11 cellular contexts compared by ENCODE assay signal in the genomic region with DNA sequence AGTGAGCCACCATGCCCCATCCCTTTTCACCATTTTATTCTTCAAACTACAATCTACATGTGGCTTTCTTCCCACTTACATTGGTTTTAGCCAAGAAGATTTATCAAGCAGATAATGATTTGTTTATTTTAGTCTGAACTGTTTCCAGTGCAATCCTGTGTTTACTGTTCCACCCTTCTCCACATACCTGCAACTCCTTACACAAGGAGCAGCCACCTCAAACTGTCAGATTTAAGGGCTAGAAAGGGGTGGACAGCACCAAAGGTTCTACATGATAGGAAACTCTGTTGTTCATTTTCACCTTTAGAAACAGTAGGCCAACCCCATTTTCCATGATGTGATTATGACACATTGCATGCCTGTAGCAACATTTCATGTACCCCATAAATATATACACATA. TPM values are rescaled to one million over a fixed set of nuclear protein-coding genes. Genes with fewer than 3 reads are reported as not detected.
A peak's percentile ranks its signal among the peaks of the same experiment; 100 is the strongest.
DNase-seq lines count a peak whose midpoint lies in the region; ATAC-seq and TF ChIP-seq lines count a peak whose summit lies in the region.
"Had no signal": no experiment of that assay in that cellular context is flagged by ENCODE, and none has a peak within 500 bp of the region (broad histone marks: within the 10 kb centered on the region; RNA-seq: fewer than 3 reads in every experiment).

No MANE protein-coding gene starts in this region.

- H2AFZ ChIP-seq in Karpas-422 (ENCODE audit: low read length): no peak overlapping the region
- H2AFZ ChIP-seq in neural cell (ENCODE audit: low read depth, low read length): no peak overlapping the region

- peaks cover 21% of the 10 kb centered on the region for H3K36me3 ChIP-seq in Karpas-422 (ENCODE audit: insufficient read depth, low read length)
- H3K36me3 ChIP-seq in neural cell (ENCODE audit: insufficient read depth, low read length): no peaks in the 10 kb centered on the region

- H4K20me1 ChIP-seq in Karpas-422 (ENCODE audit: insufficient read depth, low read depth, low read length): peaks cover 5% of the 10 kb centered on the region; the same call in 1 of the 2 replicates
- H4K20me1 ChIP-seq in neural cell (ENCODE audit: insufficient read depth): no peaks in the 10 kb centered on the region

- no peak for TF ChIP-seq RAD21 in neural cell (conservative IDR thresholded peaks at IDR 0.05)

- peaks cover 41% of the 10 kb centered on the region for H3K4me1 ChIP-seq in Karpas-422 (ENCODE audit: low read length)

- H3K9me2 ChIP-seq in Karpas-422 (replicated peaks; ENCODE audit: insufficient read depth, low read length): no peaks in the 10 kb centered on the region
- no peaks in the 10 kb centered on the region for H3K9me2 ChIP-seq in neural cell (ENCODE audit: insufficient read depth, low read length)

- peaks cover 64% of the 10 kb centered on the region for H3K79me2 ChIP-seq in Karpas-422 (ENCODE audit: low read length)
- peaks cover 27% of the 10 kb centered on the region for H3K79me2 ChIP-seq in neural cell (replicated peaks; ENCODE audit: insufficient read depth, low read length)

- no peak for TF ChIP-seq EP300 in neural cell (conservative IDR thresholded peaks at IDR 0.05; ENCODE audit: poor library complexity, severe bottlenecking)

- H3K4me1 Mint-ChIP-seq in T-helper 2 cell treated with Interferon-gamma antibody and Interleukin-4, amounts not matched to agents 5 μg/mL and 100 μg/mL, for 36 hours (ENCODE audit: low read depth): peaks cover 27% of the 10 kb centered on the region
- peaks cover 37% of the 10 kb centered on the region for H3K4me1 Mint-ChIP-seq in brain

- H3F3A ChIP-seq in neural cell (ENCODE audit: insufficient read depth, low read length, poor library complexity, severe bottlenecking): no peaks in the 10 kb centered on the region

- H3K4me2 ChIP-seq in Karpas-422 (ENCODE audit: low read depth, low read length, poor library complexity, severe bottlenecking): peak overlapping the region; percentile 79
- H3K4me2 ChIP-seq in neural cell (ENCODE audit: low read length): peak overlapping the region; percentile 93

- H3K9me3 ChIP-seq in Karpas-422 (ENCODE audit: low read length) (no peaks in the 10 kb centered on the region), neural cell (ENCODE audit: low read length) (no peaks in the 10 kb centered on the region)
- H3K9me3 ChIP-seq: tibial nerve had no signal

- peaks cover 24% of the 10 kb centered on the region for H3K36me3 Mint-ChIP-seq in T-helper 2 cell treated with Interferon-gamma antibody and Interleukin-4, amounts not matched to agents 5 μg/mL and 100 μg/mL, for 36 hours (ENCODE audit: low read depth)
- peaks cover 32% of the 10 kb centered on the region for H3K36me3 Mint-ChIP-seq in brain

- peak overlapping the region; percentile 69 for H3K27ac Mint-ChIP-seq in T-helper 2 cell treated with Interferon-gamma antibody and Interleukin-4, amounts not matched to agents 5 μg/mL and 100 μg/mL, for 36 hours
- peak overlapping the region in 1 of 5 experiments; percentile 59 for H3K27ac Mint-ChIP-seq in brain

- H3K4me3 ChIP-seq in Karpas-422 (ENCODE audit: low read length) (peak overlapping the region; percentile 94; the same call in 1 of the 2 replicates), neural cell (ENCODE audit: low read length) (peak overlapping the region; percentile 99)

- H3K27me3 ChIP-seq in Karpas-422 (ENCODE audit: low read length) (no peaks in the 10 kb centered on the region), neural cell (ENCODE audit: insufficient read depth, low read depth, low read length) (no peaks in the 10 kb centered on the region)
- H3K27me3 ChIP-seq: tibial nerve had no signal

- H3K9me3 Mint-ChIP-seq in T-helper 2 cell treated with Interferon-gamma antibody and Interleukin-4, amounts not matched to agents 5 μg/mL and 100 μg/mL, for 36 hours: no peaks in the 10 kb centered on the region
- H3K9me3 Mint-ChIP-seq in brain: peaks cover 0 to 4% (median 0%) of the 10 kb centered on the region in 5 experiments

- H3K9ac ChIP-seq in Karpas-422 (ENCODE audit: low read length) (0 out of 2 replicates have a peak overlapping the region, but pooled peaks have one; percentile 95), neural cell (ENCODE audit: low read length) (peak overlapping the region; percentile 95)

- ATAC-seq in GM19463 (IDR thresholded peaks at IDR 0.05; ENCODE audit: unreplicated experiment) (no peak), HG02884 (IDR thresholded peaks at IDR 0.05; ENCODE audit: unreplicated experiment) (no peak)
- ATAC-seq: activated CD4-positive, CD25-positive, alpha-beta regulatory T cell treated with anti-CD3 and anti-CD28 coated beads, Interleukin-2, amount 50 U/mL, for 24 hours had no signal

- DNase-seq in T-helper 2 cell treated with Interferon-gamma antibody and Interleukin-4, amounts not matched to agents 5 μg/mL and 100 μg/mL, for 36 hours (ENCODE audit: low spot score): no peak
- DNase-seq in T-helper 2 cell (no peak), Karpas-422 (no peak), AG08395 (ENCODE audit: low spot score) (no peak)
- DNase-seq: NCI-H345 had no signal

- H3K27ac ChIP-seq in Karpas-422 (ENCODE audit: low read length) (no peak overlapping the region), neural cell (ENCODE audit: low read length) (no peak overlapping the region)

- no peak for TF ChIP-seq CTCF in brain (conservative IDR thresholded peaks at IDR 0.05)
- TF ChIP-seq CTCF in neural cell (IDR thresholded peaks at IDR 0.05; ENCODE audit: poor library complexity, severe bottlenecking): no peak

- H3K4me3 Mint-ChIP-seq in T-helper 2 cell treated with Interferon-gamma antibody and Interleukin-4, amounts not matched to agents 5 μg/mL and 100 μg/mL, for 36 hours: peak overlapping the region; percentile 95
- H3K4me3 Mint-ChIP-seq in brain: peak overlapping the region; percentile 97 to 100 (median 99)

- no peaks in the 10 kb centered on the region for H3K27me3 Mint-ChIP-seq in T-helper 2 cell treated with Interferon-gamma antibody and Interleukin-4, amounts not matched to agents 5 μg/mL and 100 μg/mL, for 36 hours (ENCODE audit: low read depth)
- peaks cover 14% of the 10 kb centered on the region for H3K27me3 Mint-ChIP-seq in brain

TF ChIP-seq in neural cell, 6 proteins besides CTCF, POLR2A, EP300 and RAD21:
- TF ChIP-seq REST (IDR thresholded peaks at IDR 0.05; ENCODE audit: borderline replicate concordance) (no peak), EZH2 (IDR thresholded peaks at IDR 0.05; ENCODE audit: borderline replicate concordance, insufficient read depth, low read length, poor library complexity, severe bottlenecking) (no peak), POLR2AphosphoS5 (IDR thresholded peaks at IDR 0.05) (no peak), MXI1 (conservative IDR thresholded peaks at IDR 0.05; ENCODE audit: poor library complexity, severe bottlenecking) (no peak), TAF1 (IDR thresholded peaks at IDR 0.05; ENCODE audit: low read depth) (no peak), SMC3 (conservative IDR thresholded peaks at IDR 0.05; ENCODE audit: poor library complexity) (no peak)

RNA-seq across cellular contexts. Expression of gene RUNDC1, which starts 1.9 kb away (rescaled TPM):
- 9.2 and 16.6 TPM in 2 replicates for total RNA-seq in Karpas-422 (2014; rRNA removed; shearing (Covaris generic); ENCODE audit: low replicate concordance)
- polyA plus RNA-seq in brain (ENCODE audit: insufficient read depth, low read depth, low replicate concordance) (16.7 TPM), neural cell (15.1 and 16.3 TPM in 2 replicates)
- polyA minus RNA-seq in neural cell: 31.1 and 34.8 TPM in 2 replicates

RNA-seq across cellular contexts. Expression of gene PTGES3L, which starts 2.4 kb away (rescaled TPM):
- total RNA-seq in Karpas-422 (2014; rRNA removed; shearing (Covaris generic); ENCODE audit: low replicate concordance): 0.11 and 0.45 TPM in 2 replicates
- polyA plus RNA-seq in brain (ENCODE audit: insufficient read depth, low read depth, low replicate concordance) (1.5 TPM), neural cell (5.8 and 7.8 TPM in 2 replicates)
- polyA minus RNA-seq in neural cell: 3.2 and 4.4 TPM in 2 replicates
- total RNA-seq: tibial nerve had no signal

RNA-seq across cellular contexts. Expression of gene RPL27, which starts 16.0 kb away (rescaled TPM):
- 1,746 and 2,567 TPM in 2 replicates for total RNA-seq in Karpas-422 (2014; rRNA removed; shearing (Covaris generic); ENCODE audit: low replicate concordance)
- 3,023 TPM for polyA plus RNA-seq in brain (ENCODE audit: insufficient read depth, low read depth, low replicate concordance)
- 1,167 and 1,178 TPM in 2 replicates for polyA plus RNA-seq in neural cell
- polyA minus RNA-seq in neural cell: 388 and 475 TPM in 2 replicates

RNA-seq across cellular contexts. Expression of gene AARSD1, which starts 18.0 kb away (rescaled TPM):
- total RNA-seq in Karpas-422 (2014; rRNA removed; shearing (Covaris generic); ENCODE audit: low replicate concordance): 17.7 and 38.9 TPM in 2 replicates
- polyA plus RNA-seq in brain (ENCODE audit: insufficient read depth, low read depth, low replicate concordance) (48.3 TPM), neural cell (52.0 and 64.2 TPM in 2 replicates)
- polyA minus RNA-seq in neural cell: 17.3 and 23.4 TPM in 2 replicates

RNA-seq across cellular contexts. Expression of gene IFI35, which starts 24.3 kb away (rescaled TPM):
- 19.1 and 27.2 TPM in 2 replicates for total RNA-seq in Karpas-422 (2014; rRNA removed; shearing (Covaris generic); ENCODE audit: low replicate concordance)
- polyA plus RNA-seq in brain (ENCODE audit: insufficient read depth, low read depth, low replicate concordance): 15.5 TPM
- not detected in 2 replicates for polyA plus RNA-seq in neural cell
- not detected in 2 replicates for polyA minus RNA-seq in neural cell
